25 cellular contexts compared by ENCODE assay signal in genomic region chr12:51098611-51099010, GRCh38.
"Had no signal": no experiment of that assay in that cellular context is flagged by ENCODE, and none has a peak within 500 bp of the region (broad histone marks: within the 10 kb centered on the region; RNA-seq: fewer than 3 reads in every experiment).

No MANE protein-coding gene starts in this region.

- DNase-seq: activated CD4-positive, alpha-beta T cell treated with anti-CD3 and anti-CD28 coated beads for 1 hour; activated CD4-positive, alpha-beta T cell treated with anti-CD3 and anti-CD28 coated beads, Interleukin-2, amount 50 U/mL, for 4 hours; activated CD8-positive, alpha-beta memory T cell treated with anti-CD3 and anti-CD28 coated beads for 24 hours; activated CD8-positive, alpha-beta memory T cell treated with anti-CD3 and anti-CD28 coated beads, Interleukin-2, amount 50 U/mL, for 4 hours; activated naive CD4-positive, alpha-beta T cell treated with Interleukin-2 at 50 U/mL for 16 hours; activated naive CD8-positive, alpha-beta T cell treated with anti-CD3 and anti-CD28 coated beads, Interleukin-2, amount 10 ng/mL, durations not matched to agents 7 days and 5 days; activated T-cell treated with anti-CD3 and anti-CD28 coated beads, Interleukin-2, amount 50 U/mL, for 48 hours; anterior cingulate cortex; brain microvascular endothelial cell; glutamatergic neuron; left ventricle myocardium superior; midbrain; ovary; stimulated activated CD4-positive, alpha-beta T cell treated with anti-CD3 and anti-CD28 coated beads, Interleukin-4, amount 100 ng/mL, for 24 hours; stimulated activated naive CD8-positive, alpha-beta T cell treated with anti-CD3 and anti-CD28 coated beads, Interleukin-15, Interleukin-2, amounts not matched to agents 100 U/mL and 50 U/mL, for 24 hours; T-helper 1 cell had no signal

- H3K9me3 Mint-ChIP-seq: activated naive CD8-positive, alpha-beta T cell treated with anti-CD3 and anti-CD28 coated beads, Interleukin-2, amount 10 ng/mL, durations not matched to agents 7 days and 5 days; central memory CD8-positive, alpha-beta T cell; endodermal cell; natural killer cell treated with Interleukin-12 subunit alpha and Interleukin-12 subunit beta and Interleukin-15 and Interleukin-18, amount 100 ng/mL, for 72 hours had no signal

- H3K9me3 ChIP-seq: ovary, prostate gland, suprapubic skin, tibial nerve had no signal

- H3K27ac Mint-ChIP-seq: activated naive CD8-positive, alpha-beta T cell treated with anti-CD3 and anti-CD28 coated beads, Interleukin-2, amount 10 ng/mL, durations not matched to agents 7 days and 5 days; endodermal cell; natural killer cell treated with Interleukin-12 subunit alpha and Interleukin-12 subunit beta and Interleukin-15 and Interleukin-18, amount 100 ng/mL, for 72 hours had no signal

- H3K4me1 ChIP-seq: prostate gland, suprapubic skin, tibial nerve had no signal

- H3K79me2 ChIP-seq: hepatocyte had no signal

- H3K4me3 ChIP-seq: coronary artery, hepatocyte, ovary, prostate gland, suprapubic skin, tibial nerve had no signal

- H3K4me2 ChIP-seq: hepatocyte had no signal

- H2AFZ ChIP-seq: hepatocyte had no signal

- H3K4me3 Mint-ChIP-seq: activated naive CD8-positive, alpha-beta T cell treated with anti-CD3 and anti-CD28 coated beads, Interleukin-2, amount 10 ng/mL, durations not matched to agents 7 days and 5 days; central memory CD8-positive, alpha-beta T cell; endodermal cell; natural killer cell treated with Interleukin-12 subunit alpha and Interleukin-12 subunit beta and Interleukin-15 and Interleukin-18, amount 100 ng/mL, for 72 hours had no signal

- ATAC-seq: left ventricle myocardium superior; natural killer cell treated with Interleukin-12 subunit alpha and Interleukin-12 subunit beta and Interleukin-15 and Interleukin-18, amount 100 ng/mL, for 72 hours; stimulated activated naive CD8-positive, alpha-beta T cell treated with anti-CD3 and anti-CD28 coated beads, Interleukin-15, Interleukin-2, amounts not matched to agents 100 U/mL and 50 U/mL, for 24 hours had no signal

- H3K4me1 Mint-ChIP-seq: central memory CD8-positive, alpha-beta T cell; endodermal cell had no signal

- H3K36me3 ChIP-seq: ovary had no signal

- H3K27ac ChIP-seq: brain microvascular endothelial cell, coronary artery, epithelial cell of prostate, hepatocyte, ovary, prostate gland, suprapubic skin, tibial nerve had no signal

- H3K27me3 ChIP-seq: brain microvascular endothelial cell, hepatocyte, ovary, suprapubic skin, tibial nerve had no signal
